In genomic region chr7:108037140-108037539, GRCh38 we compare ENCODE assay signal across 1 cellular context.
TF ChIP-seq lines count a peak whose summit lies in the region.

No MANE protein-coding gene starts in this region.

TF ChIP-seq in K562, 482 proteins besides CTCF, POLR2A, EP300 and RAD21 (continued from another document and continues in another):
- peak in 1 of 2 experiments; percentile 18 for TF ChIP-seq AFF1 (IDR thresholded peaks at IDR 0.05; ENCODE audit: low read depth in 1 of 2, partially characterized antibody in 2 of 2)
- no peak for TF ChIP-seq CEBPG (CRISPR knock-in tag; IDR thresholded peaks at IDR 0.05)
- TF ChIP-seq CEBPG (tag; conservative IDR thresholded peaks at IDR 0.05 in 1 of 2, IDR thresholded peaks at IDR 0.05 in 1 of 2): no peak
- TF ChIP-seq SPI1 (IDR thresholded peaks at IDR 0.05; ENCODE audit: borderline replicate concordance, low read depth, low read length): no peak
- no peak for TF ChIP-seq GTF2E2 (tag; IDR thresholded peaks at IDR 0.05)
- peak in 1 of 2 experiments; percentile 70; a peak in 1 of 4 replicates for TF ChIP-seq ARNT (IDR thresholded peaks at IDR 0.05)
- TF ChIP-seq CAMTA2 (CRISPR knock-in tag; conservative IDR thresholded peaks at IDR 0.05): no peak
- TF ChIP-seq RHOXF2B (CRISPR knock-in tag; conservative IDR thresholded peaks at IDR 0.05): no peak
- 0 out of 2 replicates have a peak, but pooled peaks have one; percentile 49 for TF ChIP-seq SOX6 (IDR thresholded peaks at IDR 0.05)
- no peak for TF ChIP-seq SLC30A9 (CRISPR knock-in tag; IDR thresholded peaks at IDR 0.05)
- TF ChIP-seq PYGO2 (tag; IDR thresholded peaks at IDR 0.05): no peak
- no peak for TF ChIP-seq HMG20B (CRISPR knock-in tag; IDR thresholded peaks at IDR 0.05)
- TF ChIP-seq FOXJ3 (CRISPR knock-in tag; IDR thresholded peaks at IDR 0.05): no peak
- TF ChIP-seq EWSR1 (IDR thresholded peaks at IDR 0.05; ENCODE audit: borderline replicate concordance, low read depth, partially characterized antibody): no peak
- TF ChIP-seq, protein P1, sequence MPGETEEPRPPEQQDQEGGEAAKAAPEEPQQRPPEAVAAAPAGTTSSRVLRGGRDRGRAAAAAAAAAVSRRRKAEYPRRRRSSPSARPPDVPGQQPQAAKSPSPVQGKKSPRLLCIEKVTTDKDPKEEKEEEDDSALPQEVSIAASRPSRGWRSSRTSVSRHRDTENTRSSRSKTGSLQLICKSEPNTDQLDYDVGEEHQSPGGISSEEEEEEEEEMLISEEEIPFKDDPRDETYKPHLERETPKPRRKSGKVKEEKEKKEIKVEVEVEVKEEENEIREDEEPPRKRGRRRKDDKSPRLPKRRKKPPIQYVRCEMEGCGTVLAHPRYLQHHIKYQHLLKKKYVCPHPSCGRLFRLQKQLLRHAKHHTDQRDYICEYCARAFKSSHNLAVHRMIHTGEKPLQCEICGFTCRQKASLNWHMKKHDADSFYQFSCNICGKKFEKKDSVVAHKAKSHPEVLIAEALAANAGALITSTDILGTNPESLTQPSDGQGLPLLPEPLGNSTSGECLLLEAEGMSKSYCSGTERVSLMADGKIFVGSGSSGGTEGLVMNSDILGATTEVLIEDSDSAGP (CRISPR knock-in tag; IDR thresholded peaks at IDR 0.05): no peak
- TF ChIP-seq ZNF384 (IDR thresholded peaks at IDR 0.05; ENCODE audit: low read depth, low read length): no peak
- TF ChIP-seq ELF4 (CRISPR knock-in tag; IDR thresholded peaks at IDR 0.05): no peak
- TF ChIP-seq MAFG (tag; conservative IDR thresholded peaks at IDR 0.05): no peak
- TF ChIP-seq SP1 (CRISPR knock-in tag; IDR thresholded peaks at IDR 0.05): no peak
- TF ChIP-seq, protein P2, sequence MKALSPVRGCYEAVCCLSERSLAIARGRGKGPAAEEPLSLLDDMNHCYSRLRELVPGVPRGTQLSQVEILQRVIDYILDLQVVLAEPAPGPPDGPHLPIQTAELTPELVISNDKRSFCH (CRISPR knock-in tag; IDR thresholded peaks at IDR 0.05): no peak
- TF ChIP-seq, protein P2 (tag; IDR thresholded peaks at IDR 0.05): no peak
- TF ChIP-seq ZC3H4 (CRISPR knock-in tag; IDR thresholded peaks at IDR 0.05; ENCODE audit: borderline replicate concordance): no peak
- TF ChIP-seq CBX1 (IDR thresholded peaks at IDR 0.05; ENCODE audit: low read depth): no peak
- TF ChIP-seq HIVEP1 (CRISPR knock-in tag; IDR thresholded peaks at IDR 0.05): no peak
- no peak for TF ChIP-seq NELFE (IDR thresholded peaks at IDR 0.05; ENCODE audit: insufficient read depth, insufficient read length)
- TF ChIP-seq POLR2H (tag; IDR thresholded peaks at IDR 0.05; ENCODE audit: low read depth): no peak
- TF ChIP-seq MTA1 (IDR thresholded peaks at IDR 0.05; ENCODE audit: borderline replicate concordance): 0 out of 2 replicates have a peak, but pooled peaks have one; percentile 21
- 0 out of 4 replicates have a peak, but pooled peaks of 1 of the 2 experiments have one; percentile 24 for TF ChIP-seq FOXA3 (CRISPR knock-in tag; conservative IDR thresholded peaks at IDR 0.05 in 1 of 2, IDR thresholded peaks at IDR 0.05 in 1 of 2)
- peak; percentile 59; the same call in 1 of the 2 replicates for TF ChIP-seq SMARCC2 (IDR thresholded peaks at IDR 0.05; ENCODE audit: low read depth)
- no peak for TF ChIP-seq HDAC6 (IDR thresholded peaks at IDR 0.05; ENCODE audit: low read depth, low read length)
- TF ChIP-seq BRCA1 (IDR thresholded peaks at IDR 0.05): no peak
- TF ChIP-seq BRCA1 (CRISPR knock-in tag; IDR thresholded peaks at IDR 0.05): no peak
- TF ChIP-seq GTF2A2 (tag; IDR thresholded peaks at IDR 0.05): no peak
- TF ChIP-seq RCOR1 (IDR thresholded peaks at IDR 0.05; ENCODE audit: borderline replicate concordance in 1 of 2, low read depth in 2 of 2, low read length in 2 of 2): 0 out of 4 replicates have a peak, but pooled peaks of 1 of the 2 experiments have one; percentile 9
- TF ChIP-seq DACH1 (IDR thresholded peaks at IDR 0.05; ENCODE audit: partially characterized antibody): peak; percentile 31
- TF ChIP-seq NCOR1 (IDR thresholded peaks at IDR 0.05): peak; percentile 67
- TF ChIP-seq PTRF (tag; IDR thresholded peaks at IDR 0.05): no peak
- TF ChIP-seq ZKSCAN8 (CRISPR knock-in tag; IDR thresholded peaks at IDR 0.05): no peak
- 0 out of 4 replicates have a peak, but pooled peaks of 1 of the 2 experiments have one; percentile 11 for TF ChIP-seq KDM1A (IDR thresholded peaks at IDR 0.05)
- TF ChIP-seq, protein P3, sequence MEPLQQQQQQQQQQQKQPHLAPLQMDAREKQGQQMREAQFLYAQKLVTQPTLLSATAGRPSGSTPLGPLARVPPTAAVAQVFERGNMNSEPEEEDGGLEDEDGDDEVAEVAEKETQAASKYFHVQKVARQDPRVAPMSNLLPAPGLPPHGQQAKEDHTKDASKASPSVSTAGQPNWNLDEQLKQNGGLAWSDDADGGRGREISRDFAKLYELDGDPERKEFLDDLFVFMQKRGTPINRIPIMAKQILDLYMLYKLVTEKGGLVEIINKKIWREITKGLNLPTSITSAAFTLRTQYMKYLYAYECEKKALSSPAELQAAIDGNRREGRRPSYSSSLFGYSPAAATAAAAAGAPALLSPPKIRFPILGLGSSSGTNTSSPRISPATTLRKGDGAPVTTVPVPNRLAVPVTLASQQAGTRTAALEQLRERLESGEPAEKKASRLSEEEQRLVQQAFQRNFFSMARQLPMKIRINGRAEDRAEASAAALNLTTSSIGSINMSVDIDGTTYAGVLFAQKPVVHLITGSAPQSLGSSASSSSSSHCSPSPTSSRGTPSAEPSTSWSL (CRISPR knock-in tag; IDR thresholded peaks at IDR 0.05; ENCODE audit: borderline replicate concordance): no peak
- TF ChIP-seq CBFA2T3 (IDR thresholded peaks at IDR 0.05): peak; percentile 86
- peak; percentile 24 for TF ChIP-seq HDAC3 (IDR thresholded peaks at IDR 0.05; ENCODE audit: borderline replicate concordance, partially characterized antibody)
- no peak for TF ChIP-seq ZNF324 (CRISPR knock-in tag; IDR thresholded peaks at IDR 0.05)
- peak; percentile 50; the same call in 1 of the 2 replicates for TF ChIP-seq GATAD2B (IDR thresholded peaks at IDR 0.05; ENCODE audit: borderline replicate concordance)
- no peak for TF ChIP-seq HDAC8 (tag; IDR thresholded peaks at IDR 0.05)
- no peak for TF ChIP-seq KAT2B (IDR thresholded peaks at IDR 0.05; ENCODE audit: low read depth, low read length)
- no peak for TF ChIP-seq MYC (IDR thresholded peaks at IDR 0.05; ENCODE audit: low read depth, low read length)
- TF ChIP-seq MYC (CRISPR knock-in tag; IDR thresholded peaks at IDR 0.05; ENCODE audit: borderline replicate concordance, low read depth): no peak
- no peak for TF ChIP-seq ZBTB33 (CRISPR knock-in tag; IDR thresholded peaks at IDR 0.05)
- TF ChIP-seq CCNT2 (IDR thresholded peaks at IDR 0.05; ENCODE audit: borderline replicate concordance, extremely low read depth, insufficient read length, low read depth, low read length): peak; percentile 32
- TF ChIP-seq NBN (IDR thresholded peaks at IDR 0.05; ENCODE audit: low read depth): no peak
- no peak for TF ChIP-seq TCF7L2 (IDR thresholded peaks at IDR 0.05; ENCODE audit: low read depth, low read length)
- no peak for TF ChIP-seq DIDO1 (tag; IDR thresholded peaks at IDR 0.05; ENCODE audit: low read depth)
- 0 out of 2 replicates have a peak, but pooled peaks have one; percentile 33 for TF ChIP-seq PML (IDR thresholded peaks at IDR 0.05; ENCODE audit: low read length)
- peak; percentile 54 for TF ChIP-seq HDAC2 (IDR thresholded peaks at IDR 0.05)
- TF ChIP-seq ILF3 (IDR thresholded peaks at IDR 0.05; ENCODE audit: borderline replicate concordance): no peak
- TF ChIP-seq, protein P4, sequence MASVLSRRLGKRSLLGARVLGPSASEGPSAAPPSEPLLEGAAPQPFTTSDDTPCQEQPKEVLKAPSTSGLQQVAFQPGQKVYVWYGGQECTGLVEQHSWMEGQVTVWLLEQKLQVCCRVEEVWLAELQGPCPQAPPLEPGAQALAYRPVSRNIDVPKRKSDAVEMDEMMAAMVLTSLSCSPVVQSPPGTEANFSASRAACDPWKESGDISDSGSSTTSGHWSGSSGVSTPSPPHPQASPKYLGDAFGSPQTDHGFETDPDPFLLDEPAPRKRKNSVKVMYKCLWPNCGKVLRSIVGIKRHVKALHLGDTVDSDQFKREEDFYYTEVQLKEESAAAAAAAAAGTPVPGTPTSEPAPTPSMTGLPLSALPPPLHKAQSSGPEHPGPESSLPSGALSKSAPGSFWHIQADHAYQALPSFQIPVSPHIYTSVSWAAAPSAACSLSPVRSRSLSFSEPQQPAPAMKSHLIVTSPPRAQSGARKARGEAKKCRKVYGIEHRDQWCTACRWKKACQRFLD (CRISPR knock-in tag; IDR thresholded peaks at IDR 0.05): no peak
- 0 out of 2 replicates have a peak, but pooled peaks have one; percentile 23 for TF ChIP-seq MAFK (IDR thresholded peaks at IDR 0.05; ENCODE audit: low read length)
- TF ChIP-seq TCF15 (CRISPR knock-in tag; IDR thresholded peaks at IDR 0.05): no peak
- no peak for TF ChIP-seq FOXJ2 (tag; IDR thresholded peaks at IDR 0.05)
- TF ChIP-seq NR2C2 (CRISPR knock-in tag; IDR thresholded peaks at IDR 0.05): no peak
- no peak for TF ChIP-seq NR2C2 (tag; IDR thresholded peaks at IDR 0.05)
- no peak for TF ChIP-seq KDM2B (CRISPR knock-in tag; IDR thresholded peaks at IDR 0.05)
- TF ChIP-seq, protein P5, sequence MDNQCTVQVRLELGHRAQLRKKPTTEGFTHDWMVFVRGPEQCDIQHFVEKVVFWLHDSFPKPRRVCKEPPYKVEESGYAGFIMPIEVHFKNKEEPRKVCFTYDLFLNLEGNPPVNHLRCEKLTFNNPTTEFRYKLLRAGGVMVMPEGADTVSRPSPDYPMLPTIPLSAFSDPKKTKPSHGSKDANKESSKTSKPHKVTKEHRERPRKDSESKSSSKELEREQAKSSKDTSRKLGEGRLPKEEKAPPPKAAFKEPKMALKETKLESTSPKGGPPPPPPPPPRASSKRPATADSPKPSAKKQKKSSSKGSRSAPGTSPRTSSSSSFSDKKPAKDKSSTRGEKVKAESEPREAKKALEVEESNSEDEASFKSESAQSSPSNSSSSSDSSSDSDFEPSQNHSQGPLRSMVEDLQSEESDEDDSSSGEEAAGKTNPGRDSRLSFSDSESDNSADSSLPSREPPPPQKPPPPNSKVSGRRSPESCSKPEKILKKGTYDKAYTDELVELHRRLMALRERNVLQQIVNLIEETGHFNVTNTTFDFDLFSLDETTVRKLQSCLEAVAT (IDR thresholded peaks at IDR 0.05): no peak
- 0 out of 2 replicates have a peak, but pooled peaks have one; percentile 32 for TF ChIP-seq MTA3 (IDR thresholded peaks at IDR 0.05; ENCODE audit: borderline replicate concordance)
- TF ChIP-seq E2F3 (CRISPR knock-in tag; IDR thresholded peaks at IDR 0.05): no peak
